In genomic region chr2:95181774-95182173, GRCh38 we compare ENCODE assay signal across 27 cellular contexts.
"Had no signal": no experiment of that assay in that cellular context is flagged by ENCODE, and none has a peak within 500 bp of the region (broad histone marks: within the 10 kb centered on the region; RNA-seq: fewer than 3 reads in every experiment).

No MANE protein-coding gene starts in this region.

- H3K79me2 ChIP-seq: hepatocyte had no signal

- H3K27ac ChIP-seq: colonic mucosa, esophagus muscularis mucosa, foreskin keratinocyte, gastroesophageal sphincter, heart left ventricle, hepatocyte, left ventricle myocardium inferior, lower lobe of right lung had no signal

- FAIRE-seq: endometrium, endothelial cell of umbilical vein, frontal cortex, kidney had no signal

- H3K4me3 Mint-ChIP-seq: dendritic cell treated with granulocyte-macrophage colony-stimulating factor and Interleukin-4, amounts not matched to agents 40 ng/mL and 50 ng/mL, for 4 days; effector memory CD8-positive, alpha-beta T cell; endodermal cell; immature natural killer cell; memory B cell; naive thymus-derived CD4-positive, alpha-beta T cell had no signal

- ATAC-seq: effector memory CD8-positive, alpha-beta T cell; foreskin keratinocyte; gastroesophageal sphincter; heart left ventricle; left colon; left lobe of liver; lower lobe of right lung; naive thymus-derived CD4-positive, alpha-beta T cell had no signal

- DNase-seq: colonic mucosa; cortex of kidney; effector CD8-positive, alpha-beta T cell; effector memory CD8-positive, alpha-beta T cell; endodermal cell; foreskin keratinocyte; heart left ventricle; hypothalamus; immature natural killer cell; islet precursor cell; kidney; kidney glomerular epithelial cell; left colon; left ventricle myocardium inferior; lower lobe of right lung; mesendoderm; midbrain; naive thymus-derived CD4-positive, alpha-beta T cell had no signal

- H3K27me3 ChIP-seq: colonic mucosa, esophagus muscularis mucosa, foreskin keratinocyte, gastroesophageal sphincter, heart left ventricle, hepatocyte had no signal

- H3K4me1 ChIP-seq: colonic mucosa, foreskin keratinocyte, gastroesophageal sphincter, lower lobe of right lung had no signal

- H3K27me3 Mint-ChIP-seq: dendritic cell treated with granulocyte-macrophage colony-stimulating factor and Interleukin-4, amounts not matched to agents 40 ng/mL and 50 ng/mL, for 4 days; effector memory CD8-positive, alpha-beta T cell; memory B cell; naive thymus-derived CD4-positive, alpha-beta T cell had no signal

- H3K4me2 ChIP-seq: hepatocyte had no signal

- H2AFZ ChIP-seq: hepatocyte had no signal

- H3K27ac Mint-ChIP-seq: dendritic cell treated with granulocyte-macrophage colony-stimulating factor and Interleukin-4, amounts not matched to agents 40 ng/mL and 50 ng/mL, for 4 days; effector memory CD8-positive, alpha-beta T cell; endodermal cell; immature natural killer cell; memory B cell; naive thymus-derived CD4-positive, alpha-beta T cell had no signal

- H3K4me1 Mint-ChIP-seq: immature natural killer cell; memory B cell; naive thymus-derived CD4-positive, alpha-beta T cell had no signal

- H3K9me3 ChIP-seq: colonic mucosa had no signal

- H3K4me3 ChIP-seq: colonic mucosa, esophagus muscularis mucosa, gastroesophageal sphincter, heart left ventricle, hepatocyte, left ventricle myocardium inferior, lower lobe of right lung had no signal
